Comparison of ENCODE assay signal across 1 cellular context in genomic region chrX:69133561-69134542, GRCh38.
A peak's percentile ranks its signal among the peaks of the same experiment; 100 is the strongest.
TF ChIP-seq lines count a peak whose summit lies in the region.

No MANE protein-coding gene starts in this region.

TF ChIP-seq in K562, 482 proteins besides CTCF, POLR2A, EP300 and RAD21 (continued from another document):
- TF ChIP-seq THRA (IDR thresholded peaks at IDR 0.05) (no peak), BCOR (IDR thresholded peaks at IDR 0.05) (peak; percentile 32; the same call in 1 of the 2 replicates)
